21 cellular contexts compared by ENCODE assay signal in the genomic region with DNA sequence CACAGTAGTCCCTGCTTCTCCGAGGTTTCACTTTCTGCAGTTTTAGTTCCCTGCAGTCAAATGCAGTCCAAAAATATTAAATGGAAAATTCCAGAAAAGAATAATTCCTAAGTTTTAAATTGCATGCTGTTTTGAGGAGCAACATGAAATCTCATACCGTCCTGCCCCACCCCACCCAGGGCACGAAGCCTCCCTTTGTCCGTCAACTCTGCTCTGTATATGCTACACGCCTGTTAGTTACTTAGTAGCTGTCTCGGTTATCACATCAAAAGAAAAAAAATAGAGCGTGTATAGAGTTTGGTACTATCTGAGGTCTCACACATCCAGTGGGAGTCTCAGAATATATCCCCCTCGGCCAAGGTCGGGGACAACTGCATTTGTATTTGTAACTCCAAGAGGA.
A peak's percentile ranks its signal among the peaks of the same experiment; 100 is the strongest.
DNase-seq lines count a peak whose midpoint lies in the region; ATAC-seq lines count a peak whose summit lies in the region.
"Had no signal": no experiment of that assay in that cellular context is flagged by ENCODE, and none has a peak within 500 bp of the region (broad histone marks: within the 10 kb centered on the region; RNA-seq: fewer than 3 reads in every experiment).

No MANE protein-coding gene starts in this region.

- peak overlapping the region; percentile 53 for H3K27ac ChIP-seq in caudate nucleus (ENCODE audit: low read depth, low read length)
- H3K27ac ChIP-seq in naive thymus-derived CD4-positive, alpha-beta T cell (ENCODE audit: low read depth, low read length) = no peak overlapping the region
- H3K27ac ChIP-seq: A549, RWPE1 had no signal

- no peak for DNase-seq in activated naive CD8-positive, alpha-beta T cell treated with anti-CD3 and anti-CD28 coated beads, Interleukin-2, amount 50 U/mL, for 24 hours
- DNase-seq in caudate nucleus (lab: John Stamatoyannopoulos, UW) (no peak), COLO668 (lab: John Stamatoyannopoulos, UW; ENCODE audit: unreplicated experiment) (no peak), GOT3 (lab: John Stamatoyannopoulos, UW) (no peak), 8988T (no peak)
- DNase-seq in naive thymus-derived CD4-positive, alpha-beta T cell = no peak
- DNase-seq: BE2C; CD8-positive, alpha-beta T cell; KG1; NCI-H1092; NCI-H187 treated with DMSO at 0.1 percent for 48 hours; NCI-H2107; NCI-H510A; SIG-M5; SK-N-SH had no signal

- no peaks in the 10 kb centered on the region for H3K9me3 ChIP-seq in naive thymus-derived CD4-positive, alpha-beta T cell (ENCODE audit: control insufficient read depth in 2 of 3, low read length in 3 of 3)
- H3K9me3 ChIP-seq: A549, BE2C, SK-N-SH had no signal

- H3K4me1 Mint-ChIP-seq in activated naive CD8-positive, alpha-beta T cell (ENCODE audit: low read depth) = peaks cover 4% of the 10 kb centered on the region
- H3K4me1 Mint-ChIP-seq in activated naive CD8-positive, alpha-beta T cell treated with anti-CD3 and anti-CD28 coated beads, Interleukin-2, amount 50 U/mL, for 24 hours = peaks cover 2% of the 10 kb centered on the region
- peaks cover 0 to 49% (median 37%) of the 10 kb centered on the region in 7 donors for H3K4me1 Mint-ChIP-seq in naive thymus-derived CD4-positive, alpha-beta T cell

- no peak overlapping the region for H3K4me3 ChIP-seq in naive thymus-derived CD4-positive, alpha-beta T cell (ENCODE audit: low read length)
- H3K4me3 ChIP-seq: A549, GM23338 had no signal

- H3K36me3 Mint-ChIP-seq in activated naive CD8-positive, alpha-beta T cell = peaks cover 11% of the 10 kb centered on the region
- H3K36me3 Mint-ChIP-seq in activated naive CD8-positive, alpha-beta T cell treated with anti-CD3 and anti-CD28 coated beads, Interleukin-2, amount 50 U/mL, for 24 hours (ENCODE audit: low read depth) = peaks cover 14% of the 10 kb centered on the region
- peaks cover 6 to 67% (median 46%) of the 10 kb centered on the region in 5 donors for H3K36me3 Mint-ChIP-seq in naive thymus-derived CD4-positive, alpha-beta T cell

- H3K36me3 ChIP-seq in naive thymus-derived CD4-positive, alpha-beta T cell (ENCODE audit: control insufficient read depth in 2 of 3, insufficient read depth in 3 of 3, low read length in 3 of 3) = peaks cover 0 to 6% (median 0%) of the 10 kb centered on the region in 3 experiments
- H3K36me3 ChIP-seq: BE2C had no signal

- no peaks in the 10 kb centered on the region for H3K9me3 Mint-ChIP-seq in activated naive CD8-positive, alpha-beta T cell (ENCODE audit: low read depth)
- no peaks in the 10 kb centered on the region for H3K9me3 Mint-ChIP-seq in activated naive CD8-positive, alpha-beta T cell treated with anti-CD3 and anti-CD28 coated beads, Interleukin-2, amount 50 U/mL, for 24 hours
- H3K9me3 Mint-ChIP-seq in naive thymus-derived CD4-positive, alpha-beta T cell = peaks cover 0 to 2% (median 0%) of the 10 kb centered on the region in 11 donors
- H3K9me3 Mint-ChIP-seq: CD8-positive, alpha-beta T cell had no signal

- H3K4me3 Mint-ChIP-seq in activated naive CD8-positive, alpha-beta T cell = no peak overlapping the region
- no peak overlapping the region for H3K4me3 Mint-ChIP-seq in activated naive CD8-positive, alpha-beta T cell treated with anti-CD3 and anti-CD28 coated beads, Interleukin-2, amount 50 U/mL, for 24 hours
- H3K4me3 Mint-ChIP-seq in naive thymus-derived CD4-positive, alpha-beta T cell = no peak overlapping the region
- H3K4me3 Mint-ChIP-seq: CD8-positive, alpha-beta T cell; GM23338 had no signal

- no peaks in the 10 kb centered on the region for H3K27me3 ChIP-seq in naive thymus-derived CD4-positive, alpha-beta T cell (ENCODE audit: control insufficient read depth in 2 of 2, insufficient read depth in 2 of 2, low read length in 2 of 2)
- H3K27me3 ChIP-seq: BE2C had no signal

- CTCF ChIA-PET in naive thymus-derived CD4-positive, alpha-beta T cell (lab: Charles Lee) = no interaction called here

- ATAC-seq in activated naive CD8-positive, alpha-beta T cell treated with anti-CD3 and anti-CD28 coated beads, Interleukin-2, amount 50 U/mL, for 24 hours = no peak
- ATAC-seq in naive thymus-derived CD4-positive, alpha-beta T cell = no peak
- no peak for ATAC-seq in GM21526 (IDR thresholded peaks at IDR 0.05; ENCODE audit: low FRiP score, unreplicated experiment)
- ATAC-seq: A549; CD8-positive, alpha-beta T cell; GM23338; HCT116 had no signal

- POLR2A ChIA-PET in naive thymus-derived CD4-positive, alpha-beta T cell (lab: Charles Lee) = no interaction called here

- H3K4me1 ChIP-seq in naive thymus-derived CD4-positive, alpha-beta T cell (ENCODE audit: control insufficient read depth in 2 of 2, insufficient read depth in 2 of 2, low read length in 2 of 2) = no peaks in the 10 kb centered on the region
- H3K4me1 ChIP-seq: A549 had no signal

- H3K27ac Mint-ChIP-seq in activated naive CD8-positive, alpha-beta T cell = peak overlapping the region; percentile 61
- H3K27ac Mint-ChIP-seq in activated naive CD8-positive, alpha-beta T cell treated with anti-CD3 and anti-CD28 coated beads, Interleukin-2, amount 50 U/mL, for 24 hours = no peak overlapping the region
- peak overlapping the region in 5 of 9 donors; percentile 5 to 54 (median 41) for H3K27ac Mint-ChIP-seq in naive thymus-derived CD4-positive, alpha-beta T cell
- H3K27ac Mint-ChIP-seq: GM23338 had no signal

- H3K27me3 Mint-ChIP-seq in activated naive CD8-positive, alpha-beta T cell = no peaks in the 10 kb centered on the region
- H3K27me3 Mint-ChIP-seq in activated naive CD8-positive, alpha-beta T cell treated with anti-CD3 and anti-CD28 coated beads, Interleukin-2, amount 50 U/mL, for 24 hours = no peaks in the 10 kb centered on the region
- no peaks in the 10 kb centered on the region for H3K27me3 Mint-ChIP-seq in naive thymus-derived CD4-positive, alpha-beta T cell

- intact Hi-C loops in naive thymus-derived CD4-positive, alpha-beta T cell (cut with micrococcal nuclease) = no loop called here
